In genomic region chr5:89279458-89280036, GRCh38 we compare ENCODE assay signal across 25 cellular contexts.
A peak's percentile ranks its signal among the peaks of the same experiment; 100 is the strongest.
DNase-seq lines count a peak whose midpoint lies in the region; ATAC-seq, FAIRE-seq and TF ChIP-seq lines count a peak whose summit lies in the region.
"Had no signal": no experiment of that assay in that cellular context is flagged by ENCODE, and none has a peak within 500 bp of the region (broad histone marks: within the 10 kb centered on the region; RNA-seq: fewer than 3 reads in every experiment).

No MANE protein-coding gene starts in this region.

- H2BK12ac ChIP-seq in H9 (ENCODE audit: insufficient read length, low read depth, low read length) = no peak overlapping the region

- TF ChIP-seq CTCF in H9 (conservative IDR thresholded peaks at IDR 0.05) = no peak
- no peak for TF ChIP-seq CTCF in astrocyte (IDR thresholded peaks at IDR 0.05; ENCODE audit: insufficient read depth, low read depth, low read length)
- TF ChIP-seq CTCF in kidney (IDR thresholded peaks at IDR 0.05; ENCODE audit: borderline replicate concordance, extremely low read depth, insufficient read depth) = no peak

- H3K36me3 Mint-ChIP-seq in H9 (ENCODE audit: insufficient read depth in 1 of 3, low read depth in 3 of 3) = peaks cover 0 to 1% (median 0%) of the 10 kb centered on the region in 3 experiments; a peak in 1 of 7 replicates
- no peaks in the 10 kb centered on the region for H3K36me3 Mint-ChIP-seq in astrocyte (ENCODE audit: low read depth, unreplicated experiment)
- peaks cover 9 to 16% of the 10 kb centered on the region in 2 donors for H3K36me3 Mint-ChIP-seq in naive B cell
- H3K36me3 Mint-ChIP-seq in natural killer cell treated with Interleukin-12 subunit alpha and Interleukin-12 subunit beta and Interleukin-15 and Interleukin-18, amount 100 ng/mL, for 72 hours = peaks cover 4% of the 10 kb centered on the region
- H3K36me3 Mint-ChIP-seq: CD4-positive, alpha-beta memory T cell had no signal

- H2AFZ ChIP-seq in H9 (ENCODE audit: low read length) = no peak overlapping the region
- H2AFZ ChIP-seq in astrocyte (ENCODE audit: low read depth, low read length) = no peak overlapping the region

- H3K23me2 ChIP-seq in H9 (ENCODE audit: insufficient read length, low read depth, low read length, poor library complexity, severe bottlenecking) = no peaks in the 10 kb centered on the region

- H3K14ac ChIP-seq in H9 (ENCODE audit: insufficient read depth, low read length) = no peak overlapping the region

- H3K27ac Mint-ChIP-seq in H9 (no peak overlapping the region), astrocyte (ENCODE audit: unreplicated experiment) (peak overlapping the region; percentile 54), naive B cell (peak overlapping the region in 5 of 6 donors; percentile 29 to 60 (median 36))
- H3K27ac Mint-ChIP-seq in natural killer cell treated with Interleukin-12 subunit alpha and Interleukin-12 subunit beta and Interleukin-15 and Interleukin-18, amount 100 ng/mL, for 72 hours = no peak overlapping the region
- H3K27ac Mint-ChIP-seq: CD4-positive, alpha-beta memory T cell; T-helper 1 cell treated with Interleukin-12 subunit alpha and Interleukin-12 subunit beta and Interleukin-4 antibody, amounts not matched to agents 30 μg/mL and 1 μg/mL, for 36 hours had no signal

- H3K9ac ChIP-seq in H9 (ENCODE audit: extremely low read depth, insufficient read length, low read length) (no peak overlapping the region), astrocyte (ENCODE audit: low read length) (no peak overlapping the region), kidney (ENCODE audit: low read length in 2 of 2) (no peak overlapping the region)
- H3K9ac ChIP-seq: BLaER1, SK-N-SH had no signal

- H3K4me3 ChIP-seq in astrocyte (ENCODE audit: insufficient read depth, low read depth, low read length) (no peak overlapping the region), kidney (ENCODE audit: low read length in 2 of 2) (no peak overlapping the region)
- H3K4me3 ChIP-seq: BLaER1, Peyer's patch had no signal

- H4K5ac ChIP-seq in H9 (ENCODE audit: insufficient read length, low read depth, low read length) = no peak overlapping the region

- H4K20me1 ChIP-seq in H9 (ENCODE audit: control insufficient read depth, insufficient read depth, insufficient read length) (no peaks in the 10 kb centered on the region), astrocyte (ENCODE audit: insufficient read depth, low read length) (no peaks in the 10 kb centered on the region)
- H4K20me1 ChIP-seq: BLaER1 had no signal

- no peak overlapping the region for H3K4me2 ChIP-seq in H9 (ENCODE audit: insufficient read depth, insufficient read length, low read length)
- no peak overlapping the region for H3K4me2 ChIP-seq in astrocyte (ENCODE audit: low read length)
- H3K4me2 ChIP-seq: BLaER1, SK-N-SH had no signal

- FAIRE-seq in astrocyte (lab: Jason Lieb, UNC) (no peak), kidney (lab: Jason Lieb, UNC) (no peak)
- FAIRE-seq: G401.6 had no signal

- no peak overlapping the region for H2BK120ac ChIP-seq in H9 (ENCODE audit: low read depth, low read length, poor library complexity, severe bottlenecking)

- DNase-seq in CD1c-positive myeloid dendritic cell (ENCODE audit: extremely low spot score) (peak; percentile 22), H9 (no peak), astrocyte (ENCODE audit: low read depth) (peak; percentile 48), naive B cell (no peak), kidney (no peak), NCI-H2196 treated with DMSO at 0.1 percent for 48 hours (lab: John Stamatoyannopoulos, UW; ENCODE audit: unreplicated experiment) (no peak), SIG-M5 (lab: John Stamatoyannopoulos, UW) (no peak)
- DNase-seq in natural killer cell treated with Interleukin-12 subunit alpha and Interleukin-12 subunit beta and Interleukin-15 and Interleukin-18, amount 100 ng/mL, for 72 hours (ENCODE audit: low spot score) = no peak
- DNase-seq: CD4-positive, alpha-beta memory T cell; COR-L47; DMS53; GOT3; HCEC 1CT; MV-4-11; NCI-H1105; NCI-H1436 treated with DMSO at 0.1 percent for 48 hours; NCI-H2029; NCI-H2227 treated with DMSO at 0.1 percent for 48 hours; NCI-H526 treated with DMSO at 0.1 percent for 48 hours; Peyer's patch; SK-N-SH; SW 1271 had no signal

- H3K56ac ChIP-seq in H9 (ENCODE audit: insufficient read length, low read depth, low read length) = no peak overlapping the region

- intact Hi-C loops in kidney (cut with DNase I) = no loop called here

- no CpG with 5 or more reads among the region's 4 CpGs for WGBS in H9 (ENCODE audit: extremely low coverage, insufficient read length, low lambda C conversion rate)

- no peak overlapping the region for H2BK5ac ChIP-seq in H9 (ENCODE audit: insufficient read length, low read length)

- H3K27me3 ChIP-seq in H9 (ENCODE audit: insufficient read depth, low read length) = no peaks in the 10 kb centered on the region
- no peaks in the 10 kb centered on the region for H3K27me3 ChIP-seq in astrocyte (ENCODE audit: insufficient read depth, low read length)
- H3K27me3 ChIP-seq: BLaER1, Peyer's patch had no signal

- peak; percentile 54 to 67 for ATAC-seq in naive B cell (ENCODE audit: low read depth in 2 of 2)
- ATAC-seq in natural killer cell treated with Interleukin-12 subunit alpha and Interleukin-12 subunit beta and Interleukin-15 and Interleukin-18, amount 100 ng/mL, for 72 hours = no peak

- no peak overlapping the region for H3K18ac ChIP-seq in H9 (ENCODE audit: insufficient read length, low read depth, low read length)

- H3K27me3 Mint-ChIP-seq in H9 (ENCODE audit: low read depth) = no peaks in the 10 kb centered on the region; the same call in 1 of the 2 replicates
- no peaks in the 10 kb centered on the region for H3K27me3 Mint-ChIP-seq in astrocyte (ENCODE audit: low read depth, unreplicated experiment)
- no peaks in the 10 kb centered on the region for H3K27me3 Mint-ChIP-seq in naive B cell
- peaks cover 0 to 6% of the 10 kb centered on the region in 2 donors for H3K27me3 Mint-ChIP-seq in natural killer cell treated with Interleukin-12 subunit alpha and Interleukin-12 subunit beta and Interleukin-15 and Interleukin-18, amount 100 ng/mL, for 72 hours

- H2BK20ac ChIP-seq in H9 (ENCODE audit: low read depth, low read length, poor library complexity, severe bottlenecking) = peak overlapping the region; percentile 45

- H3K4me3 Mint-ChIP-seq in H9 (no peak overlapping the region), astrocyte (ENCODE audit: unreplicated experiment) (no peak overlapping the region), naive B cell (peak overlapping the region; percentile 47 to 86 (median 76))
- no peak overlapping the region for H3K4me3 Mint-ChIP-seq in natural killer cell treated with Interleukin-12 subunit alpha and Interleukin-12 subunit beta and Interleukin-15 and Interleukin-18, amount 100 ng/mL, for 72 hours
- H3K4me3 Mint-ChIP-seq: CD4-positive, alpha-beta memory T cell; T-helper 1 cell treated with Interleukin-12 subunit alpha and Interleukin-12 subunit beta and Interleukin-4 antibody, amounts not matched to agents 30 μg/mL and 1 μg/mL, for 36 hours had no signal

- H2AK5ac ChIP-seq in H9 (ENCODE audit: insufficient read length, low read length) = no peak overlapping the region

- H2BK15ac ChIP-seq in H9 (ENCODE audit: low read depth, low read length) = no peak overlapping the region

- no peak overlapping the region for H3K27ac ChIP-seq in H9 (ENCODE audit: insufficient read length, low read depth, low read length)
- no peak overlapping the region for H3K27ac ChIP-seq in astrocyte (ENCODE audit: low read depth, low read length)
- no peak overlapping the region for H3K27ac ChIP-seq in kidney (ENCODE audit: low read depth in 2 of 2, low read length in 2 of 2)
- H3K27ac ChIP-seq: BLaER1, Peyer's patch had no signal

- no peaks in the 10 kb centered on the region for H3K4me1 ChIP-seq in H9 (ENCODE audit: insufficient read depth, low read length)
- peaks cover 34% of the 10 kb centered on the region for H3K4me1 ChIP-seq in astrocyte (ENCODE audit: insufficient read depth, low read length)
- no peaks in the 10 kb centered on the region for H3K4me1 ChIP-seq in kidney (ENCODE audit: control insufficient read depth in 1 of 2, insufficient read depth in 1 of 2, low read depth in 1 of 2, low read length in 2 of 2)
- H3K4me1 ChIP-seq: Peyer's patch had no signal

- no peaks in the 10 kb centered on the region for H3K9me3 ChIP-seq in H9 (ENCODE audit: control insufficient read depth, low read depth, low read length)
- no peaks in the 10 kb centered on the region for H3K9me3 ChIP-seq in astrocyte (ENCODE audit: insufficient read depth, low read depth, low read length)
- no peaks in the 10 kb centered on the region for H3K9me3 ChIP-seq in kidney (ENCODE audit: control insufficient read depth in 1 of 2, low read length in 2 of 2)
- H3K9me3 ChIP-seq: BLaER1, Peyer's patch, SK-N-SH had no signal

- no peaks in the 10 kb centered on the region for H3K79me2 ChIP-seq in H9 (ENCODE audit: insufficient read depth, low read length)
- H3K79me2 ChIP-seq in astrocyte (ENCODE audit: insufficient read depth, low read length) = no peaks in the 10 kb centered on the region

- H4K91ac ChIP-seq in H9 (ENCODE audit: insufficient read length, low read depth, low read length) = no peak overlapping the region

- H3T11ph ChIP-seq in H9 (ENCODE audit: low read length) = no peak overlapping the region

- H3K4ac ChIP-seq in H9 (ENCODE audit: low read depth, low read length) = no peak overlapping the region

- no peak overlapping the region for H3K23ac ChIP-seq in H9 (ENCODE audit: insufficient read length, low read depth, low read length)

- H3K79me1 ChIP-seq in H9 (ENCODE audit: insufficient read depth, low read depth, low read length, poor library complexity, severe bottlenecking) = no peaks in the 10 kb centered on the region

- no peak overlapping the region for H4K8ac ChIP-seq in H9 (replicated peaks; ENCODE audit: insufficient read length, low read depth, low read length)

- H3K9me3 Mint-ChIP-seq in H9 = no peaks in the 10 kb centered on the region; a peak in 1 of 5 replicates
- H3K9me3 Mint-ChIP-seq in astrocyte (ENCODE audit: unreplicated experiment) = no peaks in the 10 kb centered on the region
- H3K9me3 Mint-ChIP-seq in naive B cell = peaks cover 0 to 13% (median 6%) of the 10 kb centered on the region in 7 donors
- peaks cover 6% of the 10 kb centered on the region for H3K9me3 Mint-ChIP-seq in natural killer cell treated with Interleukin-12 subunit alpha and Interleukin-12 subunit beta and Interleukin-15 and Interleukin-18, amount 100 ng/mL, for 72 hours
- H3K9me3 Mint-ChIP-seq: T-helper 1 cell treated with Interleukin-12 subunit alpha and Interleukin-12 subunit beta and Interleukin-4 antibody, amounts not matched to agents 30 μg/mL and 1 μg/mL, for 36 hours had no signal

- H3K4me1 Mint-ChIP-seq in H9 (no peaks in the 10 kb centered on the region), astrocyte (ENCODE audit: low read depth, unreplicated experiment) (peaks cover 49% of the 10 kb centered on the region), naive B cell (peaks cover 47 to 81% (median 79%) of the 10 kb centered on the region in 3 donors)
- H3K4me1 Mint-ChIP-seq in natural killer cell treated with Interleukin-12 subunit alpha and Interleukin-12 subunit beta and Interleukin-15 and Interleukin-18, amount 100 ng/mL, for 72 hours (ENCODE audit: low read depth in 2 of 2) = no peaks in the 10 kb centered on the region
- H3K4me1 Mint-ChIP-seq: CD4-positive, alpha-beta memory T cell had no signal

- H3K36me3 ChIP-seq in astrocyte (ENCODE audit: insufficient read depth, low read length) = no peaks in the 10 kb centered on the region
- no peaks in the 10 kb centered on the region for H3K36me3 ChIP-seq in kidney (ENCODE audit: control insufficient read depth in 1 of 2, insufficient read depth in 2 of 2, low read length in 2 of 2)
- H3K36me3 ChIP-seq: BLaER1, Peyer's patch had no signal

Comparison
In these comparisons a context has a peak if more than half of its experiments do, and no peak if none do; other contexts are left out.
1. DNase-seq: peak in CD1c-positive myeloid dendritic cell (single experiment) and astrocyte (single experiment); none in H9 (single experiment), naive B cell (single experiment), kidney (single experiment), natural killer cell treated with Interleukin-12 subunit alpha and Interleukin-12 subunit beta and Interleukin-15 and Interleukin-18, amount 100 ng/mL, for 72 hours (single experiment), NCI-H2196 treated with DMSO at 0.1 percent for 48 hours (single experiment) and SIG-M5 (single experiment).
2. H3K27ac Mint-ChIP-seq: peak in astrocyte (single experiment) and naive B cell (5 of 6); none in H9 (0 of 3) and natural killer cell treated with Interleukin-12 subunit alpha and Interleukin-12 subunit beta and Interleukin-15 and Interleukin-18, amount 100 ng/mL, for 72 hours (0 of 2).
3. H3K4me3 Mint-ChIP-seq: peak in naive B cell (8 of 8); none in H9 (0 of 2), astrocyte (single experiment) and natural killer cell treated with Interleukin-12 subunit alpha and Interleukin-12 subunit beta and Interleukin-15 and Interleukin-18, amount 100 ng/mL, for 72 hours (single experiment).
4. ATAC-seq: peak in naive B cell (2 of 2); none in natural killer cell treated with Interleukin-12 subunit alpha and Interleukin-12 subunit beta and Interleukin-15 and Interleukin-18, amount 100 ng/mL, for 72 hours (0 of 2).